Comparison of ENCODE assay signal across 9 cellular contexts in genomic region chr21:27145134-27145798, GRCh38.
"Had no signal": no experiment of that assay in that cellular context is flagged by ENCODE, and none has a peak within 500 bp of the region (broad histone marks: within the 10 kb centered on the region; RNA-seq: fewer than 3 reads in every experiment).

No MANE protein-coding gene starts in this region.

- H3K9me3 Mint-ChIP-seq: HFFc6 had no signal

- H2AFZ ChIP-seq: GM23248 had no signal

- H3K9me3 ChIP-seq: HAP-1 had no signal

- H3K4me1 Mint-ChIP-seq: IgD-negative memory B cell had no signal

- H3K27ac ChIP-seq: GM23248, HL-60 had no signal

- H3K36me3 ChIP-seq: HAP-1 had no signal

- H3K9ac ChIP-seq: GM23248 had no signal

- H3K27ac Mint-ChIP-seq: HFFc6, IgD-negative memory B cell had no signal

- ATAC-seq: HCT116, HepG2 had no signal

- H3K4me1 ChIP-seq: HAP-1 had no signal

- H3K27me3 Mint-ChIP-seq: IgD-negative memory B cell had no signal

- H3K4me3 Mint-ChIP-seq: HFFc6, IgD-negative memory B cell had no signal

- DNase-seq: GM23248, GOT3, H7, HFFc6 had no signal

- H3K36me3 Mint-ChIP-seq: IgD-negative memory B cell had no signal

- H3K4me3 ChIP-seq: GM23248, HAP-1 had no signal
